In genomic region chr3:151859905-151860304, GRCh38 we compare ENCODE assay signal across 32 cellular contexts. TPM values are rescaled to one million over a fixed set of nuclear protein-coding genes. Genes with fewer than 3 reads are reported as not detected.
DNase-seq lines count a peak whose midpoint lies in the region; ATAC-seq, FAIRE-seq and TF ChIP-seq lines count a peak whose summit lies in the region.
"Had no signal": no experiment of that assay in that cellular context is flagged by ENCODE, and none has a peak within 500 bp of the region (broad histone marks: within the 10 kb centered on the region; RNA-seq: fewer than 3 reads in every experiment).

No MANE protein-coding gene starts in this region.

- no peak overlapping the region for H3K4me2 ChIP-seq in HepG2 (ENCODE audit: low read depth, low read length)
- H3K4me2 ChIP-seq: hepatocyte had no signal

- H3K9me3 ChIP-seq in liver (ENCODE audit: control insufficient read depth in 4 of 4, low read length in 3 of 4) (no peaks in the 10 kb centered on the region), HepG2 (ENCODE audit: low read length) (no peaks in the 10 kb centered on the region), body of pancreas (no peaks in the 10 kb centered on the region), right lobe of liver (no peaks in the 10 kb centered on the region)
- H3K9me3 ChIP-seq: gastroesophageal sphincter, neutrophil, prostate gland, upper lobe of right lung had no signal

- no peak overlapping the region for H2AFZ ChIP-seq in HepG2 (ENCODE audit: low read length)
- H2AFZ ChIP-seq: hepatocyte had no signal

- peak overlapping the region; percentile 63 to 68 for H3K27ac ChIP-seq in liver (ENCODE audit: low read depth in 1 of 2, low read length in 2 of 2)
- no peak overlapping the region for H3K27ac ChIP-seq in HepG2 (ENCODE audit: extremely low read length, insufficient read depth, low read length)
- H3K27ac ChIP-seq in body of pancreas = peak overlapping the region in 1 of 4 donors; percentile 34
- H3K27ac ChIP-seq in right lobe of liver = peak overlapping the region; percentile 22 to 72 (median 48)
- H3K27ac ChIP-seq: C4-2B, gastroesophageal sphincter, hepatocyte, neutrophil, prostate gland, upper lobe of right lung, VCaP had no signal

- TF ChIP-seq CTCF in liver (IDR thresholded peaks at IDR 0.05; ENCODE audit: low read depth, low read length, missing input control) (no peak), HepG2 (CRISPR knock-in tag; IDR thresholded peaks at IDR 0.05) (no peak), body of pancreas (IDR thresholded peaks at IDR 0.05) (no peak), right lobe of liver (IDR thresholded peaks at IDR 0.05) (no peak)

- BruUV-seq in HepG2 (replicated peaks; lab: Mats Ljungman, UMichigan) = no TSS peak

- intact Hi-C loops in HepG2 (cut with micrococcal nuclease; ENCODE audit: unreplicated experiment) (no loop called here), body of pancreas (cut with DNase I) (no loop called here), right lobe of liver (cut with DNase I) (no loop called here), Right ventricle myocardium inferior (cut with DNase I) (no loop called here)

- no peak overlapping the region for H3K4me3 ChIP-seq in liver (ENCODE audit: low read depth in 1 of 3, low read length in 3 of 3)
- H3K4me3 ChIP-seq in HepG2 (replicated peaks in 1 of 3; ENCODE audit: insufficient read depth in 1 of 3, low read depth in 2 of 3, low read length in 3 of 3) = no peak overlapping the region
- H3K4me3 ChIP-seq in body of pancreas = no peak overlapping the region
- H3K4me3 ChIP-seq in right lobe of liver = no peak overlapping the region
- H3K4me3 ChIP-seq: gastroesophageal sphincter, hepatocyte, prostate gland, upper lobe of right lung had no signal

- in situ Hi-C loops in HepG2 (cut with HindIII; ENCODE audit: extremely low pct_ligation_motif_present, low pct_unique_long_range_greater_than_20kb) = no loop called here

- no peak for ATAC-seq in HepG2
- ATAC-seq in body of pancreas = peak; percentile 60
- peak; percentile 88 to 94 (median 88) for ATAC-seq in right lobe of liver
- ATAC-seq in HG02798 (IDR thresholded peaks at IDR 0.05; ENCODE audit: poor library complexity, unreplicated experiment) = no peak
- ATAC-seq in Right ventricle myocardium inferior = no peak
- no peak for ATAC-seq in HG02642 (IDR thresholded peaks at IDR 0.05; ENCODE audit: poor library complexity, unreplicated experiment)
- ATAC-seq: gastroesophageal sphincter; left ventricle myocardium superior; Panc1; stimulated activated naive B cell treated with anti-CD40 and anti-IgM and Interleukin-4, amounts not matched to agents 10 μg/mL and 1 μg/mL and 100 μg/mL, for 72 hours; upper lobe of right lung had no signal

- FAIRE-seq in HepG2 (lab: Jason Lieb, UNC) = no peak
- FAIRE-seq: bronchial epithelial cell had no signal

- CTCF ChIA-PET in HepG2 (lab: Yijun Ruan, JAX; ENCODE audit: low intra/inter-chr PET ratio, low total read pairs) = no interaction called here

- H3K27me3 ChIP-seq in liver (ENCODE audit: control insufficient read depth in 4 of 4, insufficient read depth in 4 of 4, low read length in 3 of 4) (no peaks in the 10 kb centered on the region), HepG2 (ENCODE audit: control insufficient read depth in 1 of 2, insufficient read depth in 2 of 2, low read length in 2 of 2) (no peaks in the 10 kb centered on the region), body of pancreas (no peaks in the 10 kb centered on the region), right lobe of liver (no peaks in the 10 kb centered on the region)
- H3K27me3 ChIP-seq: gastroesophageal sphincter, hepatocyte, neutrophil, upper lobe of right lung had no signal

- H4K20me1 ChIP-seq in HepG2 (ENCODE audit: insufficient read depth, low read length) = no peaks in the 10 kb centered on the region

- TF ChIP-seq EP300 in HepG2 (IDR thresholded peaks at IDR 0.05; ENCODE audit: low read depth in 2 of 2, low read length in 2 of 2) (no peak), HepG2 (CRISPR knock-in tag; IDR thresholded peaks at IDR 0.05; ENCODE audit: borderline replicate concordance) (no peak)

- POLR2A ChIA-PET in HepG2 (lab: Yijun Ruan, JAX) = no interaction called here

- H3K36me3 ChIP-seq in liver (ENCODE audit: control insufficient read depth in 4 of 4, insufficient read depth in 3 of 4, low read depth in 1 of 4, low read length in 3 of 4) = no peaks in the 10 kb centered on the region
- no peaks in the 10 kb centered on the region for H3K36me3 ChIP-seq in HepG2 (replicated peaks in 1 of 2; ENCODE audit: control insufficient read depth in 1 of 2, insufficient read depth in 2 of 2, low read length in 2 of 2)
- no peaks in the 10 kb centered on the region for H3K36me3 ChIP-seq in body of pancreas (replicated peaks in 1 of 2; ENCODE audit: insufficient read depth in 1 of 2, low read depth in 2 of 2)
- no peaks in the 10 kb centered on the region for H3K36me3 ChIP-seq in right lobe of liver
- H3K36me3 ChIP-seq: gastroesophageal sphincter, neutrophil, prostate gland, upper lobe of right lung had no signal

- DNase-seq in HepG2 (ENCODE audit: low spot score) = no peak
- no peak for DNase-seq in body of pancreas
- DNase-seq in right lobe of liver = no peak
- DNase-seq in Right ventricle myocardium inferior (ENCODE audit: missing footprints) = no peak
- no peak for DNase-seq in RPMI8226
- DNase-seq: 8988T; activated CD4-positive, alpha-beta T cell treated with anti-CD3 and anti-CD28 coated beads for 4 hours; activated CD8-positive, alpha-beta memory T cell treated with anti-CD3 and anti-CD28 coated beads for 24 hours; COR-L47; DND-41; GF-D8; GOT3; left ventricle myocardium superior; midbrain; naive B cell; NCI-H2081 treated with DMSO at 0.1 percent for 48 hours; NCI-H226; stimulated activated naive B cell treated with anti-CD40 and anti-IgM and Interleukin-4, amounts not matched to agents 10 μg/mL and 1 μg/mL and 100 μg/mL, for 72 hours; substantia nigra; T1000; upper lobe of right lung had no signal

- TF ChIP-seq RAD21 in liver (IDR thresholded peaks at IDR 0.05) = peak in 1 of 2 donors; percentile 24
- no peak for TF ChIP-seq RAD21 in HepG2 (CRISPR knock-in tag; IDR thresholded peaks at IDR 0.05)

- H3K9ac ChIP-seq in liver (ENCODE audit: low read depth in 1 of 2, low read length in 2 of 2) (peak overlapping the region in 1 of 2 donors; percentile 52), HepG2 (ENCODE audit: insufficient read depth, low read depth, low read length) (no peak overlapping the region)

- H3K79me2 ChIP-seq in HepG2 (ENCODE audit: insufficient read depth, low read length) = no peaks in the 10 kb centered on the region
- H3K79me2 ChIP-seq: hepatocyte had no signal

- TF ChIP-seq POLR2A in HepG2 (IDR thresholded peaks at IDR 0.05; ENCODE audit: insufficient read depth in 1 of 2, low read depth in 2 of 2, low read length in 2 of 2) (no peak), body of pancreas (IDR thresholded peaks at IDR 0.05) (no peak), right lobe of liver (IDR thresholded peaks at IDR 0.05) (peak; percentile 28)

- H3K4me1 ChIP-seq in liver (ENCODE audit: control insufficient read depth in 4 of 4, insufficient read depth in 4 of 4, low read length in 3 of 4) = peaks cover 3 to 17% (median 10%) of the 10 kb centered on the region in 4 donors
- H3K4me1 ChIP-seq in HepG2 (ENCODE audit: insufficient read depth, low read length) = no peaks in the 10 kb centered on the region
- peaks cover 17% of the 10 kb centered on the region for H3K4me1 ChIP-seq in body of pancreas
- peaks cover 0 to 20% (median 0%) of the 10 kb centered on the region in 4 donors for H3K4me1 ChIP-seq in right lobe of liver
- H3K4me1 ChIP-seq: prostate gland, upper lobe of right lung had no signal

RNA-seq across cellular contexts. Expression of gene SUCNR1, which starts 13.5 kb away (rescaled TPM):
- total RNA-seq in liver (1 to 10 TPM; 5.4 to 7.1 TPM), HepG2 (2016; rRNA removed; fragmentation: Illumina TruSeq; extraction: Trizol) (not detected in 2 replicates), body of pancreas (under 1 TPM; 0.26 to 0.33 TPM), right lobe of liver (1 to 10 TPM; 1.7 to 3.2 (median 2.4) TPM), Right ventricle myocardium inferior (0.35 TPM)
- polyA plus RNA-seq in liver (1 to 10 TPM; 1.3 to 1.6 TPM), HepG2 (2011; rRNA removed) (0.03 TPM in 1 of 2 replicates, not detected in the other)
- total RNA-seq in HepG2 (2016; cell fraction: cytosol; rRNA removed; fragmentation: Illumina TruSeq; extraction: Trizol; ENCODE audit: low read depth) = not detected in 2 replicates
- not detected in 2 replicates for total RNA-seq in HepG2 (2016; cell fraction: insoluble cytoplasmic fraction; rRNA removed; fragmentation: Illumina TruSeq; extraction: Trizol)
- total RNA-seq in HepG2 (2016; cell fraction: membrane; rRNA removed; fragmentation: Illumina TruSeq; extraction: Trizol) = not detected in 2 replicates
- not detected in 2 replicates for total RNA-seq in HepG2 (2016; cell fraction: nucleus; rRNA removed; fragmentation: Illumina TruSeq; extraction: Trizol)
- polyA plus RNA-seq in HepG2 (2011; cell fraction: cytosol; rRNA removed) = not detected in 2 replicates
- not detected in 2 replicates for polyA plus RNA-seq in HepG2 (2011; cell fraction: nucleus; rRNA removed)
- 0.04 TPM in 1 of 2 replicates, not detected in the other for polyA plus RNA-seq in HepG2 (2012)
- not detected in 2 replicates for polyA plus RNA-seq in HepG2 (2016; cell fraction: cytosol; fragmentation: Illumina TruSeq; extraction: Trizol; ENCODE audit: low read depth)
- polyA plus RNA-seq in HepG2 (2016; cell fraction: insoluble cytoplasmic fraction; fragmentation: Illumina TruSeq; extraction: Trizol; ENCODE audit: low read depth) = not detected in 2 replicates
- not detected in 2 replicates for polyA plus RNA-seq in HepG2 (2016; cell fraction: membrane; fragmentation: Illumina TruSeq; extraction: Trizol; ENCODE audit: low read depth)
- polyA plus RNA-seq in HepG2 (2016; cell fraction: nucleus; fragmentation: Illumina TruSeq; extraction: Trizol; ENCODE audit: insufficient read depth, low read depth) = not detected in 2 replicates
- not detected in 2 replicates for polyA minus RNA-seq in HepG2 (2011; rRNA and poly(A)+ RNA removed; ENCODE audit: low replicate concordance)
- not detected in 2 replicates for polyA minus RNA-seq in HepG2 (2011; cell fraction: cytosol; rRNA and poly(A)+ RNA removed)
- not detected in 2 replicates for polyA minus RNA-seq in HepG2 (2011; cell fraction: nucleus; rRNA and poly(A)+ RNA removed)
- total RNA-seq: bronchial epithelial cell, prostate gland had no signal

RNA-seq across cellular contexts. Expression of gene AADAC, which starts 46.0 kb away (rescaled TPM):
- total RNA-seq in liver (100 to 1,000 TPM; 144 to 321 TPM), HepG2 (2016; rRNA removed; fragmentation: Illumina TruSeq; extraction: Trizol) (1.2 and 1.5 TPM in 2 replicates), body of pancreas (1 to 10 TPM; 7.3 to 8.0 TPM), right lobe of liver (100 to 1,000 TPM; 160 to 275 (median 229) TPM), Right ventricle myocardium inferior (not detected)
- polyA plus RNA-seq in liver (100 to 1,000 TPM; 278 to 285 TPM), HepG2 (2011; rRNA removed) (0.71 and 0.87 TPM in 2 replicates)
- 0.30 and 0.35 TPM in 2 replicates for total RNA-seq in HepG2 (2016; cell fraction: cytosol; rRNA removed; fragmentation: Illumina TruSeq; extraction: Trizol; ENCODE audit: low read depth)
- total RNA-seq in HepG2 (2016; cell fraction: insoluble cytoplasmic fraction; rRNA removed; fragmentation: Illumina TruSeq; extraction: Trizol) = 1.1 and 1.3 TPM in 2 replicates
- total RNA-seq in HepG2 (2016; cell fraction: membrane; rRNA removed; fragmentation: Illumina TruSeq; extraction: Trizol) = 0.48 and 0.90 TPM in 2 replicates
- 0.68 and 0.72 TPM in 2 replicates for total RNA-seq in HepG2 (2016; cell fraction: nucleus; rRNA removed; fragmentation: Illumina TruSeq; extraction: Trizol)
- polyA plus RNA-seq in HepG2 (2011; cell fraction: cytosol; rRNA removed) = 0.23 and 0.41 TPM in 2 replicates
- 0.26 and 0.35 TPM in 2 replicates for polyA plus RNA-seq in HepG2 (2011; cell fraction: nucleus; rRNA removed)
- 1.1 and 1.3 TPM in 2 replicates for polyA plus RNA-seq in HepG2 (2012)
- polyA plus RNA-seq in HepG2 (2016; cell fraction: cytosol; fragmentation: Illumina TruSeq; extraction: Trizol; ENCODE audit: low read depth) = 0.37 and 0.38 TPM in 2 replicates
- 0.87 and 1.2 TPM in 2 replicates for polyA plus RNA-seq in HepG2 (2016; cell fraction: insoluble cytoplasmic fraction; fragmentation: Illumina TruSeq; extraction: Trizol; ENCODE audit: low read depth)
- polyA plus RNA-seq in HepG2 (2016; cell fraction: membrane; fragmentation: Illumina TruSeq; extraction: Trizol; ENCODE audit: low read depth) = 0.55 and 0.73 TPM in 2 replicates
- polyA plus RNA-seq in HepG2 (2016; cell fraction: nucleus; fragmentation: Illumina TruSeq; extraction: Trizol; ENCODE audit: insufficient read depth, low read depth) = 0.93 and 1.6 TPM in 2 replicates
- 0.22 TPM in 1 of 2 replicates, not detected in the other for polyA minus RNA-seq in HepG2 (2011; rRNA and poly(A)+ RNA removed; ENCODE audit: low replicate concordance)
- not detected in 2 replicates for polyA minus RNA-seq in HepG2 (2011; cell fraction: cytosol; rRNA and poly(A)+ RNA removed)
- polyA minus RNA-seq in HepG2 (2011; cell fraction: nucleus; rRNA and poly(A)+ RNA removed) = 0.90 and 0.99 TPM in 2 replicates
- total RNA-seq: bronchial epithelial cell, prostate gland had no signal

Comparison
In these comparisons a context has a peak if more than half of its experiments do, and no peak if none do; other contexts are left out.
1. ATAC-seq: peak in body of pancreas (single experiment) and right lobe of liver (4 of 4); none in HepG2 (single experiment), HG02798 (single experiment), Right ventricle myocardium inferior (single experiment) and HG02642 (single experiment).
2. RNA of gene AADAC, which starts 46.0 kb away (total RNA-seq): 144 to 321 TPM in liver and 160 to 275 TPM in right lobe of liver; 7.3 to 8.0 TPM in body of pancreas, 0.30 to 1.5 TPM in HepG2 and not detected in Right ventricle myocardium inferior (single experiment); every median in the first group is over 10 times any median in the second.